In genomic region chr17:82582709-82583108, GRCh38 we compare ENCODE assay signal across 1 cellular context.
TF ChIP-seq lines count a peak whose summit lies in the region.

No MANE protein-coding gene starts in this region.

TF ChIP-seq in GM23338, 12 proteins besides CTCF, POLR2A, EP300 and RAD21 (continued from another document):
- TF ChIP-seq ETS1 (IDR thresholded peaks at IDR 0.05) = no peak
- no peak for TF ChIP-seq ZNF114 (CRISPR knock-in tag; IDR thresholded peaks at IDR 0.05)
- no peak for TF ChIP-seq STAT1 (IDR thresholded peaks at IDR 0.05; ENCODE audit: unreplicated experiment)
- no peak for TF ChIP-seq JUNB (IDR thresholded peaks at IDR 0.05; ENCODE audit: unreplicated experiment)
- no peak for TF ChIP-seq ZNF462 (CRISPR knock-in tag; IDR thresholded peaks at IDR 0.05)
- TF ChIP-seq EZH2phosphoT487 (IDR thresholded peaks at IDR 0.05; ENCODE audit: unreplicated experiment) = no peak
